Comparison of ENCODE assay signal across 1 cellular context in genomic region chr1:172390243-172390619, GRCh38.
TF ChIP-seq lines count a peak whose summit lies in the region.

No MANE protein-coding gene starts in this region.

TF ChIP-seq in IMR-90, 13 proteins besides CTCF, POLR2A, EP300 and RAD21 (continued from another document):
- TF ChIP-seq ELK1 (IDR thresholded peaks at IDR 0.05; ENCODE audit: borderline replicate concordance, low read depth, low read length) = no peak
